11 cellular contexts compared by ENCODE assay signal in the genomic region with DNA sequence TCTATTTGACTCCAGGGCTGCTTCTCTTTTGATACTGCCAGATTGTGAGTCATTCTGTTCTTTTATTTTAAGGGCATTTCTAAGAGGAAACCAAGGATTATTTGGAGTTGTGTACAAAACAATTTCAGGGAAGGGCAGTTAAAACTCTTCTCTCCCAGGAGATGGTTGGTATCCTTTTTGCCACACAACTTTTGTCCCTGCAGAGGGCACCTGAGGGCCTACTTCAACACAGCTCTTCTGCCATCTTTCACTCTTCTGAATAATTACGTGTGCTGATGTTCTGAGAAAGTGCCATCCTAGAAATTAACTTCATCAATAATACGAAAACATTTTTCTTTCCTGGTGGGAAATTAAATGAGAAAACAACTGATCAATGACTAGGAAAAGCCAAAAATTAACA.
DNase-seq lines count a peak whose midpoint lies in the region; ATAC-seq, FAIRE-seq and TF ChIP-seq lines count a peak whose summit lies in the region.
"Had no signal": no experiment of that assay in that cellular context is flagged by ENCODE, and none has a peak within 500 bp of the region (broad histone marks: within the 10 kb centered on the region; RNA-seq: fewer than 3 reads in every experiment).

No MANE protein-coding gene starts in this region.

- no peak overlapping the region for H3K4me3 ChIP-seq in cardiac muscle cell
- no peak overlapping the region for H3K4me3 ChIP-seq in NB4 (ENCODE audit: low read depth, low read length)
- no peak overlapping the region for H3K4me3 ChIP-seq in epithelial cell of esophagus (ENCODE audit: low read length)
- H3K4me3 ChIP-seq: smooth muscle cell had no signal

- TF ChIP-seq POLR2A in NB4 (IDR thresholded peaks at IDR 0.05; ENCODE audit: extremely low read depth, insufficient read length) (no peak), H54 (IDR thresholded peaks at IDR 0.05; ENCODE audit: low read depth, low read length) (no peak)

- H3K36me3 ChIP-seq in cardiac muscle cell: no peaks in the 10 kb centered on the region

- peak; percentile 23 for TF ChIP-seq CTCF in cardiac muscle cell (IDR thresholded peaks at IDR 0.05; ENCODE audit: low read depth, low read length)
- TF ChIP-seq CTCF in NB4 (IDR thresholded peaks at IDR 0.05; ENCODE audit: low read depth, low read length): no peak
- TF ChIP-seq CTCF in epithelial cell of esophagus (IDR thresholded peaks at IDR 0.05; ENCODE audit: insufficient read depth, low read depth, low read length, missing control alignments): peak; percentile 47

- intact Hi-C loops in left cardiac atrium (cut with DNase I): no loop called here

- H3K9me3 ChIP-seq in cardiac muscle cell (ENCODE audit: low read depth): no peaks in the 10 kb centered on the region

- H3K27ac ChIP-seq in cardiac muscle cell: no peak overlapping the region

- ATAC-seq in left cardiac atrium (no peak), HG02852 (IDR thresholded peaks at IDR 0.05; ENCODE audit: unreplicated experiment) (no peak)
- ATAC-seq: stimulated activated naive CD8-positive, alpha-beta T cell treated with anti-CD3 and anti-CD28 coated beads, Interleukin-15, Interleukin-2, amounts not matched to agents 100 U/mL and 50 U/mL, for 24 hours had no signal

- DNase-seq in cardiac muscle cell (ENCODE audit: low read depth in 1 of 2, low spot score in 1 of 2) (peak in 1 of 2 donors; percentile 16), left cardiac atrium (no peak), NB4 (ENCODE audit: low read depth) (peak; percentile 16), epithelial cell of esophagus (ENCODE audit: low read depth) (peak; percentile 27), cerebellar cortex (ENCODE audit: low spot score) (no peak), H54 (ENCODE audit: insufficient read length, low spot score) (no peak), NCI-H1694 treated with DMSO at 0.1 percent for 48 hours (lab: John Stamatoyannopoulos, UW) (no peak)
- DNase-seq: stimulated activated naive CD8-positive, alpha-beta T cell treated with anti-CD3 and anti-CD28 coated beads, Interleukin-15, Interleukin-2, amounts not matched to agents 100 U/mL and 50 U/mL, for 24 hours had no signal

- no peaks in the 10 kb centered on the region for H3K4me1 ChIP-seq in cardiac muscle cell (ENCODE audit: low read depth)

- FAIRE-seq in H54 (lab: Jason Lieb, UNC): no peak
- FAIRE-seq: endometrium had no signal

- H3K27me3 ChIP-seq in cardiac muscle cell: no peaks in the 10 kb centered on the region

Comparison
In these comparisons a context has a peak if more than half of its experiments do, and no peak if none do; other contexts are left out.
1. DNase-seq: peak in NB4 (single experiment) and epithelial cell of esophagus (single experiment); none in left cardiac atrium (single experiment), cerebellar cortex (single experiment), H54 (single experiment) and NCI-H1694 treated with DMSO at 0.1 percent for 48 hours (single experiment).